8 cellular contexts compared by ENCODE assay signal in genomic region chr3:159828542-159828943, GRCh38. TPM values are rescaled to one million over a fixed set of nuclear protein-coding genes. Genes with fewer than 3 reads are reported as not detected.
A peak's percentile ranks its signal among the peaks of the same experiment; 100 is the strongest.
DNase-seq lines count a peak whose midpoint lies in the region; ATAC-seq and TF ChIP-seq lines count a peak whose summit lies in the region.

No MANE protein-coding gene starts in this region.

- H3K4me1 ChIP-seq in Loucy (ENCODE audit: insufficient read depth, low read length, poor library complexity, severe bottlenecking) (no peaks in the 10 kb centered on the region), prostate gland (replicated peaks) (no peaks in the 10 kb centered on the region)
- no peaks in the 10 kb centered on the region for H3K4me1 ChIP-seq in CD8-positive, alpha-beta T cell (ENCODE audit: insufficient read depth, low read length)

- H2AFZ ChIP-seq in Loucy (ENCODE audit: low read length): no peak overlapping the region

- H3K27me3 Mint-ChIP-seq in CD8-positive, alpha-beta T cell (ENCODE audit: low read depth): peaks cover 4% of the 10 kb centered on the region

- intact Hi-C loops in prostate gland (cut with DNase I): loop anchor here (5.0 kb wide), 1 partner anchor 179 kb away; no protein-coding TSS in a partner anchor
- intact Hi-C loops in CD8-positive, alpha-beta T cell (cut with DNase I, micrococcal nuclease): loop anchor here (5.0 kb wide), 2 partner anchors 584 to 589 kb away; no protein-coding TSS in a partner anchor

- H3K4me3 ChIP-seq in AG04450 (ENCODE audit: low read depth, low read length) (no peak overlapping the region), Loucy (ENCODE audit: low read length, poor library complexity, severe bottlenecking) (no peak overlapping the region), prostate gland (no peak overlapping the region)
- no peak overlapping the region for H3K4me3 ChIP-seq in CD8-positive, alpha-beta T cell (ENCODE audit: low read depth, low read length)

- ATAC-seq in GM18520 (IDR thresholded peaks at IDR 0.05; ENCODE audit: unreplicated experiment): peak; percentile 30
- no peak for ATAC-seq in CD8-positive, alpha-beta T cell

- TF ChIP-seq CTCF in AG04450 (IDR thresholded peaks at IDR 0.05; ENCODE audit: low read depth, low read length) (peak; percentile 56), Loucy (conservative IDR thresholded peaks at IDR 0.05; ENCODE audit: low read length) (peak; percentile 66), prostate gland (IDR thresholded peaks at IDR 0.05) (peak in 3 of 4 experiments; percentile 45 to 63 (median 56))
- TF ChIP-seq CTCF in CD8-positive, alpha-beta T cell (IDR thresholded peaks at IDR 0.05): no peak

- POLR2A ChIA-PET in AG04450 (lab: Yijun Ruan, JAX): interaction anchor here (1.0 to 1.2 kb wide), 2 partner anchors 44 to 55 kb away, joined by 3 read pairs; no protein-coding TSS in a partner anchor
- POLR2A ChIA-PET in CD8-positive, alpha-beta T cell (lab: Charles Lee): no interaction called here

- H3K9me3 ChIP-seq in AG04450 (ENCODE audit: control insufficient read depth, insufficient read depth, low read length) (no peaks in the 10 kb centered on the region), Loucy (ENCODE audit: insufficient read depth, low read depth, low read length) (no peaks in the 10 kb centered on the region), prostate gland (no peaks in the 10 kb centered on the region)
- no peaks in the 10 kb centered on the region for H3K9me3 ChIP-seq in CD8-positive, alpha-beta T cell (ENCODE audit: low read length)

- no peaks in the 10 kb centered on the region for H4K20me1 ChIP-seq in Loucy (ENCODE audit: insufficient read depth, low read length, poor library complexity, severe bottlenecking)

- no peak overlapping the region for H3K27ac ChIP-seq in AG04450 (ENCODE audit: low read depth, low read length)
- no peak overlapping the region for H3K27ac ChIP-seq in prostate gland
- H3K27ac ChIP-seq in CD8-positive, alpha-beta T cell (ENCODE audit: low read depth, low read length): no peak overlapping the region

- H3K27me3 ChIP-seq in AG04450 (ENCODE audit: control insufficient read depth, insufficient read depth, low read length): no peaks in the 10 kb centered on the region
- no peaks in the 10 kb centered on the region for H3K27me3 ChIP-seq in Loucy (ENCODE audit: insufficient read depth, low read length, poor library complexity, severe bottlenecking)
- H3K27me3 ChIP-seq in prostate gland (replicated peaks; ENCODE audit: insufficient read depth): no peaks in the 10 kb centered on the region
- H3K27me3 ChIP-seq in CD8-positive, alpha-beta T cell (ENCODE audit: insufficient read depth, low read length): no peaks in the 10 kb centered on the region

- no peak overlapping the region for H3K4me3 Mint-ChIP-seq in CD8-positive, alpha-beta T cell

- H3K9me3 Mint-ChIP-seq in CD8-positive, alpha-beta T cell: no peaks in the 10 kb centered on the region

- no peak overlapping the region for H3K4me2 ChIP-seq in Loucy (ENCODE audit: low read depth, low read length, poor library complexity, severe bottlenecking)

- CTCF ChIA-PET in AG04450 (lab: Charles Lee): interaction anchor here (0.6 to 7.4 kb wide), 67 partner anchors 8 to 799 kb away, joined by 3 to 122 read pairs (median 6); partner anchors contain the start of genes IL12A and SCHIP1
- CTCF ChIA-PET in CD8-positive, alpha-beta T cell (lab: Charles Lee): interaction anchor here (0.7 kb wide), 1 partner anchor 337 kb away, joined by 3 read pairs; no protein-coding TSS in a partner anchor

- no peaks in the 10 kb centered on the region for H3K9me2 ChIP-seq in Loucy (replicated peaks; ENCODE audit: low read depth, low read length)

- no peaks in the 10 kb centered on the region for H3F3A ChIP-seq in Loucy (ENCODE audit: low read depth)

- no peak for DNase-seq in AG04450 (ENCODE audit: low read depth, low spot score)
- peak; percentile 65 for DNase-seq in RKO (ENCODE audit: low spot score)
- DNase-seq in fibroblast of gingiva (ENCODE audit: low read depth): peak; percentile 79
- no peak for DNase-seq in prostate gland (ENCODE audit: low spot score)
- no peak for DNase-seq in CD8-positive, alpha-beta T cell
- no peak for DNase-seq in stimulated activated naive CD4-positive, alpha-beta T cell treated with Interleukin-2 at 50 U/mL for 16 hours (lab: John Stamatoyannopoulos, UW)

- no peaks in the 10 kb centered on the region for H3K4me1 Mint-ChIP-seq in CD8-positive, alpha-beta T cell (ENCODE audit: low read depth)

- TF ChIP-seq POLR2A in prostate gland (IDR thresholded peaks at IDR 0.05): no peak

- 6% methylated on average over 5 of the region's 5 CpGs for whole genome bisulfite sequencing in prostate gland

- H3K79me2 ChIP-seq in Loucy (ENCODE audit: insufficient read depth, low read length): no peaks in the 10 kb centered on the region

- no peak overlapping the region for H3K9ac ChIP-seq in Loucy (ENCODE audit: low read depth, low read length, poor library complexity, severe bottlenecking)

- H3K27ac Mint-ChIP-seq in CD8-positive, alpha-beta T cell: no peak overlapping the region

- no peaks in the 10 kb centered on the region for H3K36me3 ChIP-seq in Loucy (ENCODE audit: insufficient read depth, low read length)
- H3K36me3 ChIP-seq in prostate gland: no peaks in the 10 kb centered on the region
- no peaks in the 10 kb centered on the region for H3K36me3 ChIP-seq in CD8-positive, alpha-beta T cell (ENCODE audit: insufficient read depth, low read length)

- H3K36me3 Mint-ChIP-seq in CD8-positive, alpha-beta T cell: no peaks in the 10 kb centered on the region

RNA-seq across cellular contexts. Expression of gene SCHIP1, which starts 11.1 kb away (rescaled TPM):
- polyA plus RNA-seq in AG04450 (2011; rRNA removed): 3.5 and 4.9 TPM in 2 replicates
- polyA minus RNA-seq in AG04450 (2011; rRNA and poly(A)+ RNA removed): 6.3 and 6.5 TPM in 2 replicates
- 10 to 100 TPM in 1 of 2 donors, 1 to 10 TPM in 1; 2.6 to 35.3 TPM for total RNA-seq in prostate gland
- not detected for total RNA-seq in CD8-positive, alpha-beta T cell

Comparison
In these comparisons a context has a peak if more than half of its experiments do, and no peak if none do; other contexts are left out.
1. DNase-seq: peak in RKO (single experiment) and fibroblast of gingiva (single experiment); none in AG04450 (single experiment), prostate gland (single experiment), CD8-positive, alpha-beta T cell (0 of 7) and stimulated activated naive CD4-positive, alpha-beta T cell treated with Interleukin-2 at 50 U/mL for 16 hours (single experiment).